Comparison of ENCODE assay signal across 22 cellular contexts in genomic region chr2:212926948-212927347, GRCh38.
DNase-seq lines count a peak whose midpoint lies in the region; ATAC-seq and TF ChIP-seq lines count a peak whose summit lies in the region.
"Had no signal": no experiment of that assay in that cellular context is flagged by ENCODE, and none has a peak within 500 bp of the region (broad histone marks: within the 10 kb centered on the region; RNA-seq: fewer than 3 reads in every experiment).

No MANE protein-coding gene starts in this region.

- peaks cover 0 to 4% of the 10 kb centered on the region in 2 donors for H3K9me3 ChIP-seq in breast epithelium
- H3K9me3 ChIP-seq in heart left ventricle = peaks cover 0 to 9% (median 2%) of the 10 kb centered on the region in 12 donors
- peaks cover 2 to 11% of the 10 kb centered on the region in 2 donors for H3K9me3 ChIP-seq in neuronal stem cell (replicated peaks in 1 of 2; ENCODE audit: control insufficient read depth in 2 of 2, insufficient read depth in 1 of 2, low read depth in 1 of 2, low read length in 2 of 2)
- peaks cover 7% of the 10 kb centered on the region for H3K9me3 ChIP-seq in endodermal cell (ENCODE audit: control insufficient read depth, low read length)
- H3K9me3 ChIP-seq: A549 had no signal

- no peak overlapping the region for H3K4me2 ChIP-seq in neuronal stem cell (ENCODE audit: insufficient read depth, low read length, poor library complexity, severe bottlenecking)
- H3K4me2 ChIP-seq: A549, KMS-11 had no signal

- ATAC-seq in heart left ventricle = peak in 1 of 4 donors; percentile 46
- ATAC-seq: A549; gastroesophageal sphincter; GM12878; natural killer cell; SK-N-SH treated with all-trans-retinoic acid at 6 μM for 48 hours; stimulated activated effector memory CD8-positive, alpha-beta T cell treated with anti-CD3 and anti-CD28 coated beads, Interleukin-12 subunit alpha, Interleukin-12 subunit beta, amount 100 ng/mL, for 72 hours had no signal

- no peak overlapping the region for H3K4me3 Mint-ChIP-seq in endodermal cell
- H3K4me3 Mint-ChIP-seq: HFFc6; memory B cell; natural killer cell; stimulated activated effector memory CD8-positive, alpha-beta T cell treated with anti-CD3 and anti-CD28 coated beads, Interleukin-12 subunit alpha, Interleukin-12 subunit beta, amount 100 ng/mL, for 72 hours had no signal

- H3K23ac ChIP-seq in neuronal stem cell (ENCODE audit: low read depth, low read length, poor library complexity) = no peak overlapping the region

- peaks cover 5% of the 10 kb centered on the region for H3K9me3 Mint-ChIP-seq in endodermal cell

- no peak overlapping the region for H3K27ac Mint-ChIP-seq in endodermal cell
- H3K27ac Mint-ChIP-seq: HFFc6; memory B cell; natural killer cell; stimulated activated effector memory CD8-positive, alpha-beta T cell treated with anti-CD3 and anti-CD28 coated beads, Interleukin-12 subunit alpha, Interleukin-12 subunit beta, amount 100 ng/mL, for 72 hours had no signal

- H2BK12ac ChIP-seq in neuronal stem cell (ENCODE audit: low read length) = no peak overlapping the region

- no peak overlapping the region for H2BK15ac ChIP-seq in neuronal stem cell (ENCODE audit: low read length)

- H2AK5ac ChIP-seq in neuronal stem cell (ENCODE audit: low read depth, low read length) = no peak overlapping the region

- no peak overlapping the region for H2BK5ac ChIP-seq in neuronal stem cell (ENCODE audit: low read length)

- H3K27ac ChIP-seq in breast epithelium (peak overlapping the region; percentile 19 to 82), heart left ventricle (no peak overlapping the region), neuronal stem cell (replicated peaks; ENCODE audit: low read length) (no peak overlapping the region), endodermal cell (ENCODE audit: low read depth, low read length) (no peak overlapping the region)
- H3K27ac ChIP-seq: A549, gastroesophageal sphincter, KMS-11 had no signal

- H3K79me1 ChIP-seq in neuronal stem cell (ENCODE audit: low read depth, low read length) = no peaks in the 10 kb centered on the region

- no peak overlapping the region for H4K91ac ChIP-seq in neuronal stem cell (ENCODE audit: low read depth, low read length, poor library complexity)

- no peak for TF ChIP-seq POLR2A in breast epithelium (IDR thresholded peaks at IDR 0.05)
- no peak for TF ChIP-seq POLR2A in heart left ventricle (IDR thresholded peaks at IDR 0.05)
- TF ChIP-seq POLR2A in erythroblast (IDR thresholded peaks at IDR 0.05; ENCODE audit: low read length) = no peak

- H3K4me1 ChIP-seq in breast epithelium (no peaks in the 10 kb centered on the region), heart left ventricle (peaks cover 0 to 4% (median 0%) of the 10 kb centered on the region in 12 donors), neuronal stem cell (ENCODE audit: control insufficient read depth in 2 of 2, insufficient read depth in 1 of 2, low read depth in 1 of 2, low read length in 2 of 2) (peaks cover 0 to 7% of the 10 kb centered on the region in 2 donors), endodermal cell (ENCODE audit: control insufficient read depth, insufficient read depth, low read length) (no peaks in the 10 kb centered on the region)
- H3K4me1 ChIP-seq: A549, gastroesophageal sphincter had no signal

- H3K36me3 Mint-ChIP-seq in endodermal cell (ENCODE audit: low read depth) = no peaks in the 10 kb centered on the region
- H3K36me3 Mint-ChIP-seq: memory B cell, natural killer cell had no signal

- H3K18ac ChIP-seq in neuronal stem cell (ENCODE audit: low read length) = no peak overlapping the region

- TF ChIP-seq CTCF in breast epithelium (IDR thresholded peaks at IDR 0.05) = no peak
- TF ChIP-seq CTCF in heart left ventricle (IDR thresholded peaks at IDR 0.05) = no peak
- no peak for TF ChIP-seq CTCF in endodermal cell (conservative IDR thresholded peaks at IDR 0.05)

- peaks cover 10% of the 10 kb centered on the region for H3K4me1 Mint-ChIP-seq in endodermal cell
- H3K4me1 Mint-ChIP-seq: memory B cell had no signal

- H3K4ac ChIP-seq in neuronal stem cell (ENCODE audit: low read length) = no peak overlapping the region

- H3K27me3 ChIP-seq in breast epithelium = no peaks in the 10 kb centered on the region
- no peaks in the 10 kb centered on the region for H3K27me3 ChIP-seq in heart left ventricle
- H3K27me3 ChIP-seq in neuronal stem cell (ENCODE audit: control insufficient read depth in 3 of 3, insufficient read depth in 3 of 3, low read depth in 1 of 3, low read length in 3 of 3) = no peaks in the 10 kb centered on the region
- H3K27me3 ChIP-seq in endodermal cell (ENCODE audit: control insufficient read depth, insufficient read depth, low read length, poor library complexity, severe bottlenecking) = no peaks in the 10 kb centered on the region
- H3K27me3 ChIP-seq: gastroesophageal sphincter had no signal

- H3K27me3 Mint-ChIP-seq in endodermal cell (ENCODE audit: insufficient read depth) = no peaks in the 10 kb centered on the region

- H3K4me3 ChIP-seq in breast epithelium = no peak overlapping the region
- H3K4me3 ChIP-seq in heart left ventricle = no peak overlapping the region
- no peak overlapping the region for H3K4me3 ChIP-seq in neuronal stem cell (ENCODE audit: low read length in 2 of 2)
- no peak overlapping the region for H3K4me3 ChIP-seq in endodermal cell (ENCODE audit: low read length)
- H3K4me3 ChIP-seq: A549, gastroesophageal sphincter, GM12878 had no signal

- peak overlapping the region; percentile 50 for H2AFZ ChIP-seq in neuronal stem cell (ENCODE audit: low read length)

- H3K14ac ChIP-seq in neuronal stem cell (ENCODE audit: low read length) = no peak overlapping the region

- 61 to 80% (median 65%) methylated on average over 4 of the region's 4 CpGs for WGBS in heart left ventricle, 4 donors
- no CpG with 5 or more reads among the region's 4 CpGs for WGBS in neuronal stem cell (ENCODE audit: extremely low coverage in 2 of 2, insufficient read length in 2 of 2, insufficient replicate concordance in 1 of 2), 2 donors
- 99 to 100% methylated on average over 1 to 4 of the region's 4 CpGs for WGBS in endodermal cell (ENCODE audit: insufficient coverage in 1 of 2, insufficient read length in 1 of 2), 2 experiments

- intact Hi-C loops in breast epithelium (cut with DNase I; ENCODE audit: low total_unique reads) (no loop called here), heart left ventricle (cut with DNase I) (no loop called here)

- H2BK120ac ChIP-seq in neuronal stem cell (ENCODE audit: low read depth, low read length) = no peak overlapping the region

- peak; percentile 54 for DNase-seq in Ammon's horn (ENCODE audit: low spot score)
- no peak for DNase-seq in breast epithelium (ENCODE audit: low spot score in 2 of 2)
- peak; percentile 28 to 80 (median 36) for DNase-seq in heart left ventricle
- no peak for DNase-seq in neuronal stem cell (ENCODE audit: low spot score)
- no peak for DNase-seq in SHP77 (lab: John Stamatoyannopoulos, UW)
- DNase-seq in erythroblast (lab: John Stamatoyannopoulos, UW) = no peak
- DNase-seq in KG1 (lab: John Stamatoyannopoulos, UW) = no peak
- DNase-seq in endodermal cell = no peak
- DNase-seq: activated effector memory CD4-positive, alpha-beta T cell treated with Interleukin-2 at 50 U/mL for 16 hours; GF-D8; HFFc6; natural killer cell; NCI-H1092 treated with DMSO at 0.1 percent for 48 hours; OCI-M1; trophoblast cell had no signal

- no peaks in the 10 kb centered on the region for H3K36me3 ChIP-seq in breast epithelium
- H3K36me3 ChIP-seq in heart left ventricle = no peaks in the 10 kb centered on the region
- H3K36me3 ChIP-seq in neuronal stem cell (replicated peaks in 1 of 2; ENCODE audit: control insufficient read depth in 2 of 2, insufficient read depth in 2 of 2, low read length in 2 of 2) = no peaks in the 10 kb centered on the region
- H3K36me3 ChIP-seq in endodermal cell (ENCODE audit: control insufficient read depth, insufficient read depth, low read length) = no peaks in the 10 kb centered on the region
- H3K36me3 ChIP-seq: gastroesophageal sphincter had no signal

- no peak overlapping the region for H4K8ac ChIP-seq in neuronal stem cell (ENCODE audit: low read depth, low read length)

- H3K9ac ChIP-seq in neuronal stem cell (ENCODE audit: low read depth, low read length, poor library complexity) (no peak overlapping the region), endodermal cell (ENCODE audit: extremely low read depth, low read length, poor library complexity, severe bottlenecking) (no peak overlapping the region)
- H3K9ac ChIP-seq: KMS-11 had no signal

Comparison
In these comparisons a context has a peak if more than half of its experiments do, and no peak if none do; other contexts are left out.
1. DNase-seq: peak in Ammon's horn (single experiment) and heart left ventricle (5 of 5); none in breast epithelium (0 of 2), neuronal stem cell (single experiment), SHP77 (0 of 2), erythroblast (0 of 2), KG1 (single experiment) and endodermal cell (single experiment).
2. H3K27ac ChIP-seq: peak in breast epithelium (2 of 2); none in heart left ventricle (0 of 12), neuronal stem cell (single experiment) and endodermal cell (single experiment).